Comparison of ENCODE assay signal across 1 cellular context in genomic region chr14:103022669-103023044, GRCh38.
TF ChIP-seq lines count a peak whose summit lies in the region.

No MANE protein-coding gene starts in this region.

TF ChIP-seq in SK-N-SH treated with all-trans-retinoic acid at 6 μM for 48 hours, 23 proteins besides CTCF, POLR2A, EP300 and RAD21 (continued from another document):
- TF ChIP-seq ZNF565 (CRISPR knock-in tag; conservative IDR thresholded peaks at IDR 0.05; ENCODE audit: low read depth) (no peak), GLIS3 (CRISPR knock-in tag; IDR thresholded peaks at IDR 0.05) (no peak), OSR1 (CRISPR knock-in tag; IDR thresholded peaks at IDR 0.05) (no peak), SNAI2 (CRISPR knock-in tag; IDR thresholded peaks at IDR 0.05) (no peak), TOX (CRISPR knock-in tag; IDR thresholded peaks at IDR 0.05; ENCODE audit: borderline replicate concordance) (no peak), BACH2 (CRISPR knock-in tag; IDR thresholded peaks at IDR 0.05; ENCODE audit: borderline replicate concordance) (no peak), ARNTL (CRISPR knock-in tag; IDR thresholded peaks at IDR 0.05; ENCODE audit: borderline replicate concordance, low read depth) (no peak)
- TF ChIP-seq, protein P1, sequence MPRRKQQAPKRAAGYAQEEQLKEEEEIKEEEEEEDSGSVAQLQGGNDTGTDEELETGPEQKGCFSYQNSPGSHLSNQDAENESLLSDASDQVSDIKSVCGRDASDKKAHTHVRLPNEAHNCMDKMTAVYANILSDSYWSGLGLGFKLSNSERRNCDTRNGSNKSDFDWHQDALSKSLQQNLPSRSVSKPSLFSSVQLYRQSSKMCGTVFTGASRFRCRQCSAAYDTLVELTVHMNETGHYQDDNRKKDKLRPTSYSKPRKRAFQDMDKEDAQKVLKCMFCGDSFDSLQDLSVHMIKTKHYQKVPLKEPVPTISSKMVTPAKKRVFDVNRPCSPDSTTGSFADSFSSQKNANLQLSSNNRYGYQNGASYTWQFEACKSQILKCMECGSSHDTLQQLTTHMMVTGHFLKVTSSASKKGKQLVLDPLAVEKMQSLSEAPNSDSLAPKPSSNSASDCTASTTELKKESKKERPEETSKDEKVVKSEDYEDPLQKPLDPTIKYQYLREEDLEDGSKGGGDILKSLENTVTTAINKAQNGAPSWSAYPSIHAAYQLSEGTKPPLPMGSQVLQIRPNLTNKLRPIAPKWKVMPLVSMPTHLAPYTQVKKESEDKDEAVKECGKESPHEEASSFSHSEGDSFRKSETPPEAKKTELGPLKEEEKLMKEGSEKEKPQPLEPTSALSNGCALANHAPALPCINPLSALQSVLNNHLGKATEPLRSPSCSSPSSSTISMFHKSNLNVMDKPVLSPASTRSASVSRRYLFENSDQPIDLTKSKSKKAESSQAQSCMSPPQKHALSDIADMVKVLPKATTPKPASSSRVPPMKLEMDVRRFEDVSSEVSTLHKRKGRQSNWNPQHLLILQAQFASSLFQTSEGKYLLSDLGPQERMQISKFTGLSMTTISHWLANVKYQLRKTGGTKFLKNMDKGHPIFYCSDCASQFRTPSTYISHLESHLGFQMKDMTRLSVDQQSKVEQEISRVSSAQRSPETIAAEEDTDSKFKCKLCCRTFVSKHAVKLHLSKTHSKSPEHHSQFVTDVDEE (CRISPR knock-in tag; IDR thresholded peaks at IDR 0.05) = no peak
- TF ChIP-seq, protein P2, sequence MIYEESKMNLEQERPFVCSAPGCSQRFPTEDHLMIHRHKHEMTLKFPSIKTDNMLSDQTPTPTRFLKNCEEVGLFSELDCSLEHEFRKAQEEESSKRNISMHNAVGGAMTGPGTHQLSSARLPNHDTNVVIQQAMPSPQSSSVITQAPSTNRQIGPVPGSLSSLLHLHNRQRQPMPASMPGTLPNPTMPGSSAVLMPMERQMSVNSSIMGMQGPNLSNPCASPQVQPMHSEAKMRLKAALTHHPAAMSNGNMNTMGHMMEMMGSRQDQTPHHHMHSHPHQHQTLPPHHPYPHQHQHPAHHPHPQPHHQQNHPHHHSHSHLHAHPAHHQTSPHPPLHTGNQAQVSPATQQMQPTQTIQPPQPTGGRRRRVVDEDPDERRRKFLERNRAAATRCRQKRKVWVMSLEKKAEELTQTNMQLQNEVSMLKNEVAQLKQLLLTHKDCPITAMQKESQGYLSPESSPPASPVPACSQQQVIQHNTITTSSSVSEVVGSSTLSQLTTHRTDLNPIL (CRISPR knock-in tag; IDR thresholded peaks at IDR 0.05; ENCODE audit: low read depth) = no peak
- TF ChIP-seq, protein P3, sequence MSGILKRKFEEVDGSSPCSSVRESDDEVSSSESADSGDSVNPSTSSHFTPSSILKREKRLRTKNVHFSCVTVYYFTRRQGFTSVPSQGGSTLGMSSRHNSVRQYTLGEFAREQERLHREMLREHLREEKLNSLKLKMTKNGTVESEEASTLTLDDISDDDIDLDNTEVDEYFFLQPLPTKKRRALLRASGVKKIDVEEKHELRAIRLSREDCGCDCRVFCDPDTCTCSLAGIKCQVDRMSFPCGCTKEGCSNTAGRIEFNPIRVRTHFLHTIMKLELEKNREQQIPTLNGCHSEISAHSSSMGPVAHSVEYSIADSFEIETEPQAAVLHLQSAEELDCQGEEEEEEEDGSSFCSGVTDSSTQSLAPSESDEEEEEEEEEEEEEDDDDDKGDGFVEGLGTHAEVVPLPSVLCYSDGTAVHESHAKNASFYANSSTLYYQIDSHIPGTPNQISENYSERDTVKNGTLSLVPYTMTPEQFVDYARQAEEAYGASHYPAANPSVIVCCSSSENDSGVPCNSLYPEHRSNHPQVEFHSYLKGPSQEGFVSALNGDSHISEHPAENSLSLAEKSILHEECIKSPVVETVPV (CRISPR knock-in tag; IDR thresholded peaks at IDR 0.05) = no peak
